ENCODE assay signal across 25 cellular contexts in the genomic region with DNA sequence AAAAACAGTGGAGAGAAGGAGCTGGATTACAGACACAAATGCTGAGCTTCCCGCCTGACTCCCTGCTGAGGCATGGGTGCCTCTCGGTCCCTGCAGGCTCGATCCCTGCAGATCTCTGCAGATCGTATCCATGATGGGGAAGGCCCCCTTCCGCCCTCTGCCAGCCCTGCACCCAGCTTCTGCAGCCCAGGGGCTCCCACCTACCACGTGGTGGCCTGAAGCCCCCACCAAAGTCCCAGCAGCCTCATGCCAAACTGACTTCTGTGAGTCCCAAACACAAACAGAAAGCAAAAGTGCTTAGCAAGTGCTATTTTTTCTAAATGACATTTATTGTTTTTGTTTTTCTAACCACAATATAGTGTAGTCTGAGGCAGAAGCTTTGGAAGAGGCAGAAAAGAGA.
DNase-seq lines count a peak whose midpoint lies in the region; ATAC-seq, FAIRE-seq and TF ChIP-seq lines count a peak whose summit lies in the region.
"Had no signal": no experiment of that assay in that cellular context is flagged by ENCODE, and none has a peak within 500 bp of the region (broad histone marks: within the 10 kb centered on the region; RNA-seq: fewer than 3 reads in every experiment).

No MANE protein-coding gene starts in this region.

- DNase-seq in GM20000 (ENCODE audit: low spot score) (peak; percentile 26), endothelial cell (ENCODE audit: low spot score) (no peak), osteoblast (ENCODE audit: insufficient read length, low spot score, missing footprints) (peak; percentile 65), urothelium cell line (ENCODE audit: low spot score) (no peak), germinal center (ENCODE audit: low spot score) (no peak)
- DNase-seq: activated naive CD4-positive, alpha-beta T cell treated with anti-CD3 and anti-CD28 coated beads, Interleukin-2, amount 10 ng/mL, durations not matched to agents 7 days and 5 days; activated T-cell treated with anti-CD3 and anti-CD28 coated beads, Interleukin-2, amount 50 U/mL, for 72 hours; brain microvascular endothelial cell; Calu3; DMS79 treated with DMSO at 0.1 percent for 48 hours; kidney glomerular epithelial cell; mammary epithelial cell; nucleus accumbens; PC-9; stimulated activated CD4-positive, alpha-beta T cell treated with anti-CD3 and anti-CD28 coated beads, Interleukin-1b, Interleukin-23, amount 100 ng/mL, for 48 hours; stimulated activated CD8-positive, alpha-beta memory T cell treated with anti-CD3 and anti-CD28 coated beads, Interleukin-4, amount 100 ng/mL, for 48 hours; stomach; T1000; upper lobe of left lung had no signal

- H3K36me3 ChIP-seq in BLaER1 treated with 17β-estradiol and CSF1 and Interleukin-3, amounts not matched to agents 10 nM and 100 nM = no peaks in the 10 kb centered on the region
- H3K36me3 ChIP-seq in osteoblast (ENCODE audit: insufficient read depth, low read length) = no peaks in the 10 kb centered on the region
- H3K36me3 ChIP-seq: brain microvascular endothelial cell, stomach, upper lobe of left lung had no signal

- H3K4me2 ChIP-seq in BLaER1 treated with 17β-estradiol and CSF1 and Interleukin-3, amounts not matched to agents 10 nM and 100 nM = peak overlapping the region; percentile 73 to 97 (median 93)
- peak overlapping the region; percentile 69 for H3K4me2 ChIP-seq in osteoblast (ENCODE audit: insufficient read depth, low read length)
- H3K4me2 ChIP-seq: PC-9 had no signal

- H4K20me1 ChIP-seq in BLaER1 treated with 17β-estradiol and CSF1 and Interleukin-3, amounts not matched to agents 10 nM and 100 nM = 0 out of 22 replicates have a peak, but pooled peaks cover 0 to 4% (median 0%) of the 10 kb centered on the region in 11 experiments
- no peaks in the 10 kb centered on the region for H4K20me1 ChIP-seq in osteoblast (ENCODE audit: insufficient read depth, low read length)

- H3K4me1 ChIP-seq in BLaER1 treated with 17β-estradiol and CSF1 and Interleukin-3, amounts not matched to agents 10 nM and 100 nM = peaks cover 47 to 64% (median 57%) of the 10 kb centered on the region in 10 experiments
- H3K4me1 ChIP-seq in osteoblast (ENCODE audit: insufficient read depth, low read length) = peaks cover 22% of the 10 kb centered on the region

- peaks cover 8% of the 10 kb centered on the region for H3K27me3 Mint-ChIP-seq in endothelial cell (ENCODE audit: unreplicated experiment)

- H3K4me1 Mint-ChIP-seq in endothelial cell (ENCODE audit: unreplicated experiment) = peaks cover 31% of the 10 kb centered on the region

- no peak for TF ChIP-seq CTCF in GM20000 (IDR thresholded peaks at IDR 0.05; ENCODE audit: extremely low read depth, missing control alignments)
- TF ChIP-seq CTCF in endothelial cell (IDR thresholded peaks at IDR 0.05; ENCODE audit: unreplicated experiment) = no peak
- no peak for TF ChIP-seq CTCF in osteoblast (IDR thresholded peaks at IDR 0.05; ENCODE audit: extremely low read depth, low read depth, low read length)

- no peak for FAIRE-seq in urothelium cell line (lab: Jason Lieb, UNC)

- H3K27me3 ChIP-seq in BLaER1 treated with 17β-estradiol and CSF1 and Interleukin-3, amounts not matched to agents 10 nM and 100 nM = peaks cover 0 to 7% (median 0%) of the 10 kb centered on the region in 11 experiments; a peak in 1 of 22 replicates
- H3K27me3 ChIP-seq in osteoblast (ENCODE audit: insufficient read depth, low read length) = peaks cover 10% of the 10 kb centered on the region
- H3K27me3 ChIP-seq: upper lobe of left lung had no signal

- peak overlapping the region; percentile 57 for H2AFZ ChIP-seq in osteoblast (ENCODE audit: low read length)
- H2AFZ ChIP-seq: PC-9 had no signal

- H3K79me2 ChIP-seq in osteoblast (ENCODE audit: insufficient read depth, low read length) = no peaks in the 10 kb centered on the region

- H3K27ac ChIP-seq in BLaER1 treated with 17β-estradiol and CSF1 and Interleukin-3, amounts not matched to agents 10 nM and 100 nM = peak overlapping the region in 7 of 11 experiments; percentile 27 to 74 (median 57); a peak in 13 of 22 replicates
- no peak overlapping the region for H3K27ac ChIP-seq in osteoblast (ENCODE audit: low read depth, low read length)
- H3K27ac ChIP-seq: brain microvascular endothelial cell, PC-9, stomach, upper lobe of left lung had no signal

- H3K27ac Mint-ChIP-seq in endothelial cell (ENCODE audit: unreplicated experiment) = peak overlapping the region; percentile 27
- H3K27ac Mint-ChIP-seq: activated naive CD4-positive, alpha-beta T cell treated with anti-CD3 and anti-CD28 coated beads, Interleukin-2, amount 10 ng/mL, durations not matched to agents 7 days and 5 days; activated T-cell treated with anti-CD3 and anti-CD28 coated beads, Interleukin-2, amount 50 U/mL, for 72 hours; CD14-positive monocyte had no signal

- no peaks in the 10 kb centered on the region for H3K9me3 Mint-ChIP-seq in endothelial cell (ENCODE audit: unreplicated experiment)
- H3K9me3 Mint-ChIP-seq: activated naive CD4-positive, alpha-beta T cell treated with anti-CD3 and anti-CD28 coated beads, Interleukin-2, amount 10 ng/mL, durations not matched to agents 7 days and 5 days; activated T-cell treated with anti-CD3 and anti-CD28 coated beads, Interleukin-2, amount 50 U/mL, for 72 hours had no signal

- no peak overlapping the region for H3K4me3 ChIP-seq in BLaER1 treated with 17β-estradiol and CSF1 and Interleukin-3, amounts not matched to agents 10 nM and 100 nM
- peak overlapping the region; percentile 56 for H3K4me3 ChIP-seq in osteoblast (ENCODE audit: insufficient read depth, low read length)
- H3K4me3 ChIP-seq: PC-9, skin epidermis, stomach, upper lobe of left lung had no signal

- H3K4me3 Mint-ChIP-seq in endothelial cell (ENCODE audit: unreplicated experiment) = no peak overlapping the region
- H3K4me3 Mint-ChIP-seq: activated naive CD4-positive, alpha-beta T cell treated with anti-CD3 and anti-CD28 coated beads, Interleukin-2, amount 10 ng/mL, durations not matched to agents 7 days and 5 days; activated T-cell treated with anti-CD3 and anti-CD28 coated beads, Interleukin-2, amount 50 U/mL, for 72 hours had no signal

- no peaks in the 10 kb centered on the region for H3K9me3 ChIP-seq in BLaER1 treated with 17β-estradiol and CSF1 and Interleukin-3, amounts not matched to agents 10 nM and 100 nM (replicated peaks in 1 of 11)
- H3K9me3 ChIP-seq in osteoblast (ENCODE audit: low read depth, low read length) = no peaks in the 10 kb centered on the region
- H3K9me3 ChIP-seq: stomach, upper lobe of left lung had no signal

- peaks cover 3% of the 10 kb centered on the region for H3K36me3 Mint-ChIP-seq in endothelial cell (ENCODE audit: low read depth, unreplicated experiment)
- H3K36me3 Mint-ChIP-seq: activated naive CD4-positive, alpha-beta T cell treated with anti-CD3 and anti-CD28 coated beads, Interleukin-2, amount 10 ng/mL, durations not matched to agents 7 days and 5 days had no signal

- peak overlapping the region in 5 of 11 experiments; percentile 21 to 68 (median 61); a peak in 5 of 22 replicates for H3K9ac ChIP-seq in BLaER1 treated with 17β-estradiol and CSF1 and Interleukin-3, amounts not matched to agents 10 nM and 100 nM

- no peak for ATAC-seq in HG03159 (IDR thresholded peaks at IDR 0.05; ENCODE audit: unreplicated experiment)
- ATAC-seq: activated T-cell treated with anti-CD3 and anti-CD28 coated beads, Interleukin-2, amount 50 U/mL, for 72 hours; HCT116; Right ventricle myocardium inferior had no signal

Comparison
In these comparisons a context has a peak if more than half of its experiments do, and no peak if none do; other contexts are left out.
1. DNase-seq: peak in GM20000 (single experiment) and osteoblast (single experiment); none in endothelial cell (single experiment), urothelium cell line (single experiment) and germinal center (single experiment).